ENCODE assay signal across 1 cellular context in the genomic region with DNA sequence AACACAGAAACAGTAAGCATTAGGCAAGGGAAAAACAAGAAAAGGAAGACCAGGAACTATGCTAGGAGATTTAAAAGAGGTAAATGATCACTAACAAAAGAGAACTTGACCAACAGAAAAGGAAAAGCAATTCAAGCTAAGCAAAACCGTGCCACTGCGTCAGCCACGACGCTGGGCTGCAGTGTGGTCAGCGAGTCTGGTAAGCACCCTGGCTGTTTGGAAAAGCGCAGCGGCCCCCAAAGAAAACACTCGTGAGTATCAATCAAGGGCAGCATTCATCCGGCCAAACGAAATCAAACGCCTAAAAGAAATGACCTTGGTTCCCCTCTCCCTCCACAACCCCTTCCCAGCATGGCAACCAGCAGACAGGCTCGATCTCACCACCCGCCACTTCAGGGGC.
TF ChIP-seq lines count a peak whose summit lies in the region.

No MANE protein-coding gene starts in this region.

TF ChIP-seq in GM23338, 12 proteins besides CTCF, POLR2A, EP300 and RAD21 (continued from another document):
- TF ChIP-seq, protein P1, sequence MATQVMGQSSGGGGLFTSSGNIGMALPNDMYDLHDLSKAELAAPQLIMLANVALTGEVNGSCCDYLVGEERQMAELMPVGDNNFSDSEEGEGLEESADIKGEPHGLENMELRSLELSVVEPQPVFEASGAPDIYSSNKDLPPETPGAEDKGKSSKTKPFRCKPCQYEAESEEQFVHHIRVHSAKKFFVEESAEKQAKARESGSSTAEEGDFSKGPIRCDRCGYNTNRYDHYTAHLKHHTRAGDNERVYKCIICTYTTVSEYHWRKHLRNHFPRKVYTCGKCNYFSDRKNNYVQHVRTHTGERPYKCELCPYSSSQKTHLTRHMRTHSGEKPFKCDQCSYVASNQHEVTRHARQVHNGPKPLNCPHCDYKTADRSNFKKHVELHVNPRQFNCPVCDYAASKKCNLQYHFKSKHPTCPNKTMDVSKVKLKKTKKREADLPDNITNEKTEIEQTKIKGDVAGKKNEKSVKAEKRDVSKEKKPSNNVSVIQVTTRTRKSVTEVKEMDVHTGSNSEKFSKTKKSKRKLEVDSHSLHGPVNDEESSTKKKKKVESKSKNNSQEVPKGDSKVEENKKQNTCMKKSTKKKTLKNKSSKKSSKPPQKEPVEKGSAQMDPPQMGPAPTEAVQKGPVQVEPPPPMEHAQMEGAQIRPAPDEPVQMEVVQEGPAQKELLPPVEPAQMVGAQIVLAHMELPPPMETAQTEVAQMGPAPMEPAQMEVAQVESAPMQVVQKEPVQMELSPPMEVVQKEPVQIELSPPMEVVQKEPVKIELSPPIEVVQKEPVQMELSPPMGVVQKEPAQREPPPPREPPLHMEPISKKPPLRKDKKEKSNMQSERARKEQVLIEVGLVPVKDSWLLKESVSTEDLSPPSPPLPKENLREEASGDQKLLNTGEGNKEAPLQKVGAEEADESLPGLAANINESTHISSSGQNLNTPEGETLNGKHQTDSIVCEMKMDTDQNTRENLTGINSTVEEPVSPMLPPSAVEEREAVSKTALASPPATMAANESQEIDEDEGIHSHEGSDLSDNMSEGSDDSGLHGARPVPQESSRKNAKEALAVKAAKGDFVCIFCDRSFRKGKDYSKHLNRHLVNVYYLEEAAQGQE (IDR thresholded peaks at IDR 0.05; ENCODE audit: unreplicated experiment): no peak
- TF ChIP-seq, protein P2, sequence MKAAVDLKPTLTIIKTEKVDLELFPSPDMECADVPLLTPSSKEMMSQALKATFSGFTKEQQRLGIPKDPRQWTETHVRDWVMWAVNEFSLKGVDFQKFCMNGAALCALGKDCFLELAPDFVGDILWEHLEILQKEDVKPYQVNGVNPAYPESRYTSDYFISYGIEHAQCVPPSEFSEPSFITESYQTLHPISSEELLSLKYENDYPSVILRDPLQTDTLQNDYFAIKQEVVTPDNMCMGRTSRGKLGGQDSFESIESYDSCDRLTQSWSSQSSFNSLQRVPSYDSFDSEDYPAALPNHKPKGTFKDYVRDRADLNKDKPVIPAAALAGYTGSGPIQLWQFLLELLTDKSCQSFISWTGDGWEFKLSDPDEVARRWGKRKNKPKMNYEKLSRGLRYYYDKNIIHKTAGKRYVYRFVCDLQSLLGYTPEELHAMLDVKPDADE (IDR thresholded peaks at IDR 0.05): no peak
- TF ChIP-seq, protein P3, sequence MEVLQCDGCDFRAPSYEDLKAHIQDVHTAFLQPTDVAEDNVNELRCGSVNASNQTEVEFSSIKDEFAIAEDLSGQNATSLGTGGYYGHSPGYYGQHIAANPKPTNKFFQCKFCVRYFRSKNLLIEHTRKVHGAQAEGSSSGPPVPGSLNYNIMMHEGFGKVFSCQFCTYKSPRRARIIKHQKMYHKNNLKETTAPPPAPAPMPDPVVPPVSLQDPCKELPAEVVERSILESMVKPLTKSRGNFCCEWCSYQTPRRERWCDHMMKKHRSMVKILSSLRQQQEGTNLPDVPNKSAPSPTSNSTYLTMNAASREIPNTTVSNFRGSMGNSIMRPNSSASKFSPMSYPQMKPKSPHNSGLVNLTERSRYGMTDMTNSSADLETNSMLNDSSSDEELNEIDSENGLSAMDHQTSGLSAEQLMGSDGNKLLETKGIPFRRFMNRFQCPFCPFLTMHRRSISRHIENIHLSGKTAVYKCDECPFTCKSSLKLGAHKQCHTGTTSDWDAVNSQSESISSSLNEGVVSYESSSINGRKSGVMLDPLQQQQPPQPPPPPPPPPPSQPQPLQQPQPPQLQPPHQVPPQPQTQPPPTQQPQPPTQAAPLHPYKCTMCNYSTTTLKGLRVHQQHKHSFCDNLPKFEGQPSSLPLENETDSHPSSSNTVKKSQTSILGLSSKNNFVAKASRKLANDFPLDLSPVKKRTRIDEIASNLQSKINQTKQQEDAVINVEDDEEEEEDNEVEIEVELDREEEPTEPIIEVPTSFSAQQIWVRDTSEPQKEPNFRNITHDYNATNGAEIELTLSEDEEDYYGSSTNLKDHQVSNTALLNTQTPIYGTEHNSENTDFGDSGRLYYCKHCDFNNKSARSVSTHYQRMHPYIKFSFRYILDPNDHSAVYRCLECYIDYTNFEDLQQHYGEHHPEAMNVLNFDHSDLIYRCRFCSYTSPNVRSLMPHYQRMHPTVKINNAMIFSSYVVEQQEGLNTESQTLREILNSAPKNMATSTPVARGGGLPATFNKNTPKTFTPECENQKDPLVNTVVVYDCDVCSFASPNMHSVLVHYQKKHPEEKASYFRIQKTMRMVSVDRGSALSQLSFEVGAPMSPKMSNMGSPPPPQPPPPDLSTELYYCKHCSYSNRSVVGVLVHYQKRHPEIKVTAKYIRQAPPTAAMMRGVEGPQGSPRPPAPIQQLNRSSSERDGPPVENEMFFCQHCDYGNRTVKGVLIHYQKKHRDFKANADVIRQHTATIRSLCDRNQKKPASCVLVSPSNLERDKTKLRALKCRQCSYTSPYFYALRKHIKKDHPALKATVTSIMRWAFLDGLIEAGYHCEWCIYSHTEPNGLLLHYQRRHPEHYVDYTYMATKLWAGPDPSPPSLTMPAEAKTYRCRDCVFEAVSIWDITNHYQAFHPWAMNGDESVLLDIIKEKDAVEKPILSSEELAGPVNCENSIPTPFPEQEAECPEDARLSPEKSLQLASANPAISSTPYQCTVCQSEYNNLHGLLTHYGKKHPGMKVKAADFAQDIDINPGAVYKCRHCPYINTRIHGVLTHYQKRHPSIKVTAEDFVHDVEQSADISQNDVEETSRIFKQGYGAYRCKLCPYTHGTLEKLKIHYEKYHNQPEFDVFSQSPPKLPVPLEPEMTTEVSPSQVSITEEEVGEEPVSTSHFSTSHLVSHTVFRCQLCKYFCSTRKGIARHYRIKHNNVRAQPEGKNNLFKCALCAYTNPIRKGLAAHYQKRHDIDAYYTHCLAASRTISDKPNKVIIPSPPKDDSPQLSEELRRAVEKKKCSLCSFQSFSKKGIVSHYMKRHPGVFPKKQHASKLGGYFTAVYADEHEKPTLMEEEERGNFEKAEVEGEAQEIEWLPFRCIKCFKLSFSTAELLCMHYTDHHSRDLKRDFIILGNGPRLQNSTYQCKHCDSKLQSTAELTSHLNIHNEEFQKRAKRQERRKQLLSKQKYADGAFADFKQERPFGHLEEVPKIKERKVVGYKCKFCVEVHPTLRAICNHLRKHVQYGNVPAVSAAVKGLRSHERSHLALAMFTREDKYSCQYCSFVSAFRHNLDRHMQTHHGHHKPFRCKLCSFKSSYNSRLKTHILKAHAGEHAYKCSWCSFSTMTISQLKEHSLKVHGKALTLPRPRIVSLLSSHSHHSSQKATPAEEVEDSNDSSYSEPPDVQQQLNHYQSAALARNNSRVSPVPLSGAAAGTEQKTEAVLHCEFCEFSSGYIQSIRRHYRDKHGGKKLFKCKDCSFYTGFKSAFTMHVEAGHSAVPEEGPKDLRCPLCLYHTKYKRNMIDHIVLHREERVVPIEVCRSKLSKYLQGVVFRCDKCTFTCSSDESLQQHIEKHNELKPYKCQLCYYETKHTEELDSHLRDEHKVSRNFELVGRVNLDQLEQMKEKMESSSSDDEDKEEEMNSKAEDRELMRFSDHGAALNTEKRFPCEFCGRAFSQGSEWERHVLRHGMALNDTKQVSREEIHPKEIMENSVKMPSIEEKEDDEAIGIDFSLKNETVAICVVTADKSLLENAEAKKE (CRISPR knock-in tag; IDR thresholded peaks at IDR 0.05): no peak
- no peak for TF ChIP-seq STAT1 (IDR thresholded peaks at IDR 0.05; ENCODE audit: unreplicated experiment)
- no peak for TF ChIP-seq JUNB (IDR thresholded peaks at IDR 0.05; ENCODE audit: unreplicated experiment)
- TF ChIP-seq ZNF114 (CRISPR knock-in tag; IDR thresholded peaks at IDR 0.05): no peak
- no peak for TF ChIP-seq NANOG (IDR thresholded peaks at IDR 0.05; ENCODE audit: borderline replicate concordance)
- no peak for TF ChIP-seq ZNF331 (CRISPR knock-in tag; IDR thresholded peaks at IDR 0.05; ENCODE audit: low read depth)
- TF ChIP-seq EZH2phosphoT487 (IDR thresholded peaks at IDR 0.05; ENCODE audit: unreplicated experiment): no peak
- TF ChIP-seq CREB1 (CRISPR knock-in tag; IDR thresholded peaks at IDR 0.05; ENCODE audit: low read depth): no peak
